ENCODE assay signal across 16 cellular contexts in genomic region chr5:36691241-36691640, GRCh38.
DNase-seq lines count a peak whose midpoint lies in the region; ATAC-seq and TF ChIP-seq lines count a peak whose summit lies in the region.
"Had no signal": no experiment of that assay in that cellular context is flagged by ENCODE, and none has a peak within 500 bp of the region (broad histone marks: within the 10 kb centered on the region; RNA-seq: fewer than 3 reads in every experiment).

No MANE protein-coding gene starts in this region.

- H2BK120ac ChIP-seq in mesenchymal stem cell (ENCODE audit: low read depth, low read length): no peak overlapping the region

- no peak for TF ChIP-seq POLR2A in vagina (IDR thresholded peaks at IDR 0.05)

- H3K9me3 ChIP-seq in left ventricle myocardium inferior (replicated peaks) (no peaks in the 10 kb centered on the region), ascending aorta (no peaks in the 10 kb centered on the region), mesenchymal stem cell (ENCODE audit: control insufficient read depth, low read length) (no peaks in the 10 kb centered on the region), vagina (no peaks in the 10 kb centered on the region)
- H3K9me3 ChIP-seq: Caco-2 had no signal

- H3K27me3 ChIP-seq in left ventricle myocardium inferior (ENCODE audit: low read depth) (peaks cover 6% of the 10 kb centered on the region), ascending aorta (no peaks in the 10 kb centered on the region), mesenchymal stem cell (ENCODE audit: control insufficient read depth in 1 of 2, insufficient read depth in 1 of 2, low read length in 2 of 2) (peaks cover 0 to 4% of the 10 kb centered on the region in 2 experiments), vagina (no peaks in the 10 kb centered on the region)

- WGBS in mesenchymal stem cell: 100% methylated on average over 1 of the region's 1 CpG

- no peak overlapping the region for H4K8ac ChIP-seq in mesenchymal stem cell (ENCODE audit: low read length)

- H3K18ac ChIP-seq in mesenchymal stem cell (ENCODE audit: low read depth in 1 of 2, low read length in 2 of 2): no peak overlapping the region

- H4K91ac ChIP-seq in mesenchymal stem cell (ENCODE audit: low read length): no peak overlapping the region

- H3K23ac ChIP-seq in mesenchymal stem cell (ENCODE audit: low read length in 2 of 2): no peak overlapping the region

- no peak for DNase-seq in left ventricle myocardium inferior
- DNase-seq in Right ventricle myocardium superior: no peak
- DNase-seq in ascending aorta (ENCODE audit: low spot score in 2 of 2): no peak
- DNase-seq in mesenchymal stem cell: no peak
- DNase-seq in vagina (ENCODE audit: extremely low spot score in 2 of 2): no peak
- no peak for DNase-seq in NCI-H1930 (lab: John Stamatoyannopoulos, UW)
- no peak for DNase-seq in NCI-H2171 (lab: John Stamatoyannopoulos, UW)
- DNase-seq: activated CD8-positive, alpha-beta memory T cell treated with anti-CD3 and anti-CD28 coated beads, Interleukin-2, amount 50 U/mL, for 4 hours; activated naive CD4-positive, alpha-beta T cell; Caco-2; effector CD8-positive, alpha-beta T cell; H9; SIG-M5; small intestine had no signal

- H3K27ac ChIP-seq in left ventricle myocardium inferior (replicated peaks) (peak overlapping the region; percentile 85), ascending aorta (peak overlapping the region; percentile 20 to 67), mesenchymal stem cell (ENCODE audit: low read length, poor library complexity, severe bottlenecking) (no peak overlapping the region), vagina (peak overlapping the region; percentile 32)

- H3K4me2 ChIP-seq in mesenchymal stem cell (ENCODE audit: low read length, poor library complexity, severe bottlenecking): no peak overlapping the region

- no peak overlapping the region for H3K14ac ChIP-seq in mesenchymal stem cell (ENCODE audit: low read length in 2 of 2)

- no peak overlapping the region for H2BK5ac ChIP-seq in mesenchymal stem cell (ENCODE audit: low read depth, low read length, poor library complexity, severe bottlenecking)

- H3K4me1 ChIP-seq in left ventricle myocardium inferior (peaks cover 49% of the 10 kb centered on the region), ascending aorta (peaks cover 0 to 15% of the 10 kb centered on the region in 2 donors), mesenchymal stem cell (ENCODE audit: control insufficient read depth, insufficient read depth, low read depth, low read length) (peaks cover 12% of the 10 kb centered on the region), vagina (peaks cover 37% of the 10 kb centered on the region)

- no peak overlapping the region for H2BK15ac ChIP-seq in mesenchymal stem cell (ENCODE audit: low read depth, poor library complexity, severe bottlenecking)

- no peak overlapping the region for H2AFZ ChIP-seq in mesenchymal stem cell (ENCODE audit: low read depth, low read length)

- no peak overlapping the region for H3K4ac ChIP-seq in mesenchymal stem cell (ENCODE audit: low read depth in 1 of 2, low read length in 2 of 2)

- H3K4me3 ChIP-seq in left ventricle myocardium inferior (no peak overlapping the region), ascending aorta (no peak overlapping the region), mesenchymal stem cell (ENCODE audit: insufficient read depth in 1 of 2, low read depth in 1 of 2, low read length in 2 of 2) (peak overlapping the region in 1 of 2 experiments; percentile 74), vagina (no peak overlapping the region)

- H2BK12ac ChIP-seq in mesenchymal stem cell (ENCODE audit: low read length in 2 of 2): no peak overlapping the region

- H3K36me3 ChIP-seq in left ventricle myocardium inferior: no peaks in the 10 kb centered on the region
- H3K36me3 ChIP-seq in ascending aorta: no peaks in the 10 kb centered on the region
- peaks cover 0 to 8% of the 10 kb centered on the region in 2 experiments for H3K36me3 ChIP-seq in mesenchymal stem cell (ENCODE audit: control insufficient read depth in 1 of 2, insufficient read depth in 2 of 2, low read depth in 1 of 2, low read length in 2 of 2)
- no peaks in the 10 kb centered on the region for H3K36me3 ChIP-seq in vagina

- ATAC-seq in Right ventricle myocardium superior (ENCODE audit: poor library complexity) (no peak), HG03045 (IDR thresholded peaks at IDR 0.05; ENCODE audit: unreplicated experiment) (no peak)
- ATAC-seq: stimulated activated effector memory CD8-positive, alpha-beta T cell treated with anti-CD3 and anti-CD28 coated beads, Interleukin-12 subunit alpha, Interleukin-12 subunit beta, amount 100 ng/mL, for 72 hours had no signal

- TF ChIP-seq CTCF in left ventricle myocardium inferior (IDR thresholded peaks at IDR 0.05; ENCODE audit: borderline replicate concordance): no peak
- TF ChIP-seq CTCF in ascending aorta (IDR thresholded peaks at IDR 0.05): no peak
- TF ChIP-seq CTCF in vagina (IDR thresholded peaks at IDR 0.05): no peak

- H2AK5ac ChIP-seq in mesenchymal stem cell (ENCODE audit: low read length, severe bottlenecking): no peak overlapping the region

- no peaks in the 10 kb centered on the region for H3K79me1 ChIP-seq in mesenchymal stem cell (replicated peaks; ENCODE audit: low read length, poor library complexity, severe bottlenecking)

- H3K9ac ChIP-seq in mesenchymal stem cell (ENCODE audit: low read length): peak overlapping the region; percentile 87

- intact Hi-C loops in left ventricle myocardium inferior (cut with micrococcal nuclease) (no loop called here), Right ventricle myocardium superior (cut with DNase I) (loop anchor here (5.0 to 10.0 kb wide), 2 partner anchors 84 to 186 kb away; partner anchors contain the start of gene SLC1A3), ascending aorta (cut with DNase I) (loop anchor here (5.0 kb wide), 2 partner anchors 34 to 439 kb away; no protein-coding TSS in a partner anchor), vagina (cut with DNase I) (no loop called here)

Comparison
In these comparisons a context has a peak if more than half of its experiments do, and no peak if none do; other contexts are left out.
1. intact Hi-C loops: an anchor here in Right ventricle myocardium superior (5.0 to 10.0 kb wide) and ascending aorta (5.0 kb wide); none called in left ventricle myocardium inferior and vagina.